Comparison of ENCODE assay signal across 7 cellular contexts in the genomic region with DNA sequence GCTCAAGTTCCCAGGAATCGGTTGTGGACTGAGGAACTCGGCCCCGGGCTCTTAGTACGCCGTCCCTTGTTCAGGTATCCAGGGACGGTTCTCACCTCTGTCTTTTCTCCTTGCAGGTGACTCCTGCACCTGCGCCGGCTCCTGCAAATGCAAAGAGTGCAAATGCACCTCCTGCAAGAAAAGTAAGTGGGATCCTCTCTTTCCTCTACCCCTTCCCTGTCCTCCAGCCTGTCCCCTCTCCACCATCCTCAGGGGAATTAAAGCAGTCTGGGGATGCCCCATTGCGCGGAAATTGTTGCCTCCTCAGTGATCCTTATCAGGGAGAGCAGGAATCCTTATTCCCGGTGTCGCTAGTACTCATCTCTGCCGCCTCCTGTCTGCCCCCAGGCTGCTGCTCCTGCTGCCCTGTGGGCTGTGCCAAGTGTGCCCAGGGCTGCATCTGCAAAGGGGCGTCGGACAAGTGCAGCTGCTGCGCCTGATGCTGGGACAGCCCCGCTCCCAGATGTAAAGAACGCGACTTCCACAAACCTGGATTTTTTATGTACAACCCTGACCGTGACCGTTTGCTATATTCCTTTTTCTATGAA. TPM values are rescaled to one million over a fixed set of nuclear protein-coding genes. Genes with fewer than 3 reads are reported as not detected.
A peak's percentile ranks its signal among the peaks of the same experiment; 100 is the strongest.
DNase-seq lines count a peak whose midpoint lies in the region; ATAC-seq and TF ChIP-seq lines count a peak whose summit lies in the region.

No MANE protein-coding gene starts in this region.

- intact Hi-C loops in PC-3 (cut with micrococcal nuclease) = loop anchor here (5.0 to 10.0 kb wide), 3 partner anchors 46 to 178 kb away; a partner anchor contains a TSS

- no peaks in the 10 kb centered on the region for H4K20me1 ChIP-seq in PC-3 (ENCODE audit: low read length)

- no peaks in the 10 kb centered on the region for H3K36me3 Mint-ChIP-seq in effector memory CD8-positive, alpha-beta T cell (ENCODE audit: insufficient read depth)
- peaks cover 4% of the 10 kb centered on the region for H3K36me3 Mint-ChIP-seq in natural killer cell treated with Interleukin-12 subunit alpha and Interleukin-12 subunit beta and Interleukin-15 and Interleukin-18, amount 100 ng/mL, for 72 hours

- peaks cover 0 to 2% of the 10 kb centered on the region in 2 donors for H3K9me3 Mint-ChIP-seq in effector memory CD8-positive, alpha-beta T cell
- H3K9me3 Mint-ChIP-seq in natural killer cell treated with Interleukin-12 subunit alpha and Interleukin-12 subunit beta and Interleukin-15 and Interleukin-18, amount 100 ng/mL, for 72 hours = no peaks in the 10 kb centered on the region

- peak overlapping the region; percentile 90 to 99 for H3K27ac Mint-ChIP-seq in effector memory CD8-positive, alpha-beta T cell
- peak overlapping the region; percentile 89 to 97 for H3K27ac Mint-ChIP-seq in natural killer cell treated with Interleukin-12 subunit alpha and Interleukin-12 subunit beta and Interleukin-15 and Interleukin-18, amount 100 ng/mL, for 72 hours

- H3K9me2 ChIP-seq in PC-3 (replicated peaks; ENCODE audit: low read length) = no peaks in the 10 kb centered on the region

- H3K27me3 ChIP-seq in PC-3 (ENCODE audit: low read length) = no peaks in the 10 kb centered on the region

- H3K9ac ChIP-seq in PC-3 (ENCODE audit: low read length) = peak overlapping the region; percentile 76

- CTCF ChIA-PET in PC-3 (lab: Charles Lee) = interaction anchor here (0.9 kb wide), 1 partner anchor 93 kb away, joined by 3 read pairs; no protein-coding TSS in a partner anchor

- H3F3A ChIP-seq in PC-3 (ENCODE audit: low read length, unreplicated experiment) = peaks cover 14% of the 10 kb centered on the region

- TSS peak; percentile 98 for BruUV-seq in PC-3 (replicated peaks; lab: Mats Ljungman, UMichigan)

- peak overlapping the region; percentile 93 for H3K4me2 ChIP-seq in PC-3 (ENCODE audit: low read length)

- H3K4me1 ChIP-seq in PC-3 (ENCODE audit: insufficient read depth, low read length) = peaks cover 74% of the 10 kb centered on the region

- peak; percentile 2 for ATAC-seq in GM19035 (IDR thresholded peaks at IDR 0.05; ENCODE audit: unreplicated experiment)
- ATAC-seq in PC-3 = no peak
- ATAC-seq in effector memory CD8-positive, alpha-beta T cell (replicated peaks) = no peak
- no peak for ATAC-seq in natural killer cell treated with Interleukin-12 subunit alpha and Interleukin-12 subunit beta and Interleukin-15 and Interleukin-18, amount 100 ng/mL, for 72 hours
- ATAC-seq in GM18498 (IDR thresholded peaks at IDR 0.05; ENCODE audit: unreplicated experiment) = no peak
- ATAC-seq in HG03565 (IDR thresholded peaks at IDR 0.05; ENCODE audit: unreplicated experiment) = no peak

- no peak for TF ChIP-seq CTCF in PC-3 (conservative IDR thresholded peaks at IDR 0.05; ENCODE audit: low read depth, low read length)

- peaks cover 29 to 44% of the 10 kb centered on the region in 2 donors for H3K4me1 Mint-ChIP-seq in effector memory CD8-positive, alpha-beta T cell (ENCODE audit: low read depth in 2 of 2)
- peaks cover 51 to 60% of the 10 kb centered on the region in 2 donors for H3K4me1 Mint-ChIP-seq in natural killer cell treated with Interleukin-12 subunit alpha and Interleukin-12 subunit beta and Interleukin-15 and Interleukin-18, amount 100 ng/mL, for 72 hours (ENCODE audit: low read depth in 2 of 2)

- peak overlapping the region; percentile 90 for H3K4me3 ChIP-seq in PC-3 (ENCODE audit: low read length)

- H3K36me3 ChIP-seq in PC-3 (ENCODE audit: low read depth, low read length) = no peaks in the 10 kb centered on the region

- no peak overlapping the region for H2AFZ ChIP-seq in PC-3 (ENCODE audit: low read length)

- peak overlapping the region; percentile 78 for H3K27ac ChIP-seq in PC-3 (ENCODE audit: low read length)

- H3K27me3 Mint-ChIP-seq in effector memory CD8-positive, alpha-beta T cell = no peaks in the 10 kb centered on the region
- no peaks in the 10 kb centered on the region for H3K27me3 Mint-ChIP-seq in natural killer cell treated with Interleukin-12 subunit alpha and Interleukin-12 subunit beta and Interleukin-15 and Interleukin-18, amount 100 ng/mL, for 72 hours

- no peaks in the 10 kb centered on the region for H3K9me3 ChIP-seq in PC-3 (ENCODE audit: low read length)

- peaks cover 16% of the 10 kb centered on the region for H3K79me2 ChIP-seq in PC-3 (ENCODE audit: low read length)

- POLR2A ChIA-PET in PC-3 (lab: Charles Lee; ENCODE audit: unreplicated experiment) = no interaction called here

- peak overlapping the region; percentile 88 to 98 for H3K4me3 Mint-ChIP-seq in effector memory CD8-positive, alpha-beta T cell
- H3K4me3 Mint-ChIP-seq in natural killer cell treated with Interleukin-12 subunit alpha and Interleukin-12 subunit beta and Interleukin-15 and Interleukin-18, amount 100 ng/mL, for 72 hours = peak overlapping the region; percentile 97

- no peak for DNase-seq in PC-3
- DNase-seq in effector memory CD8-positive, alpha-beta T cell = no peak
- no peak for DNase-seq in natural killer cell treated with Interleukin-12 subunit alpha and Interleukin-12 subunit beta and Interleukin-15 and Interleukin-18, amount 100 ng/mL, for 72 hours (ENCODE audit: low spot score)
- DNase-seq in activated CD4-positive, CD25-positive, alpha-beta regulatory T cell treated with anti-CD3 and anti-CD28 coated beads, Interleukin-2, amount 50 U/mL, for 72 hours = no peak

RNA-seq across cellular contexts. Expression of a gene that starts 0.6 kb away (rescaled TPM):
- 683 and 758 TPM in 2 replicates for total RNA-seq in PC-3 (2014; rRNA removed)
- total RNA-seq in natural killer cell treated with Interleukin-12 subunit alpha and Interleukin-12 subunit beta and Interleukin-15 and Interleukin-18, amount 100 ng/mL, for 72 hours = 1,000 to 10,000 TPM in 1 of 2 donors, 100 to 1,000 TPM in 1; 549 to 1,013 TPM

RNA-seq across cellular contexts. Expression of a gene that starts 16.6 kb away (rescaled TPM):
- total RNA-seq in PC-3 (2014; rRNA removed) = not detected in 2 replicates
- total RNA-seq in natural killer cell treated with Interleukin-12 subunit alpha and Interleukin-12 subunit beta and Interleukin-15 and Interleukin-18, amount 100 ng/mL, for 72 hours = 100 to 1,000 TPM in 1 of 2 donors, 10 to 100 TPM in 1; 58.5 to 148 TPM

RNA-seq across cellular contexts. Expression of a gene that starts 19.6 kb away (rescaled TPM):
- not detected in 2 replicates for total RNA-seq in PC-3 (2014; rRNA removed)
- 1 to 10 TPM in 1 of 2 donors, under 1 TPM in 1; 0.70 to 4.2 TPM for total RNA-seq in natural killer cell treated with Interleukin-12 subunit alpha and Interleukin-12 subunit beta and Interleukin-15 and Interleukin-18, amount 100 ng/mL, for 72 hours

RNA-seq across cellular contexts. Expression of a gene that starts 23.5 kb away (rescaled TPM):
- 1.3 and 1.5 TPM in 2 replicates for total RNA-seq in PC-3 (2014; rRNA removed)
- total RNA-seq in natural killer cell treated with Interleukin-12 subunit alpha and Interleukin-12 subunit beta and Interleukin-15 and Interleukin-18, amount 100 ng/mL, for 72 hours = under 1 TPM in 1 of 2 donors, not detected in 1; 0.36 TPM

RNA-seq across cellular contexts. Expression of a gene that starts 29.5 kb away (rescaled TPM):
- not detected in 2 replicates for total RNA-seq in PC-3 (2014; rRNA removed)
- 10 to 100 TPM in 1 of 2 donors, 1 to 10 TPM in 1; 6.3 to 22.4 TPM for total RNA-seq in natural killer cell treated with Interleukin-12 subunit alpha and Interleukin-12 subunit beta and Interleukin-15 and Interleukin-18, amount 100 ng/mL, for 72 hours

Comparison
In these comparisons a context has a peak if more than half of its experiments do, and no peak if none do; other contexts are left out.
1. RNA of a gene that starts 16.6 kb away (total RNA-seq): 58.5 to 148 TPM in natural killer cell treated with Interleukin-12 subunit alpha and Interleukin-12 subunit beta and Interleukin-15 and Interleukin-18, amount 100 ng/mL, for 72 hours; not detected in PC-3; every median in the first group is over 10 times any median in the second.